In the genomic region with DNA sequence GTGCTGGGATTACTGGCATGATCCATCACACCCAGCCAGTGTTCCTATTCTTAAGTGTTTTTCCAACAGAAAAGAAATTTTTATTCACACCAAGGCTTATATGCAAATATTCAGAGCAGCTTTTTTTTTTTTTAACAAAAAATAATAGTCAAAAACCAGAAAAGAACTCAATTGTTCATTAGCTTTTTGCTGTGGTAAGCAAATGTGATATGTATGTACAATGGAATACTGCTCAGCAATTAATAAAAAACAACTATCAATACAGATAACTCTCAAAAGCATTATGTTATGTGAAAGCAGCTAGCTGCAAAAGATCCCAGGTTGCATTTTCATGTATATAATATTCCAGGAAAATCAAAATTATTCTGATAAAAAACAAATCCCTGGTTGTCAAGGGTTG, we compare ENCODE assay signal across 26 cellular contexts.
"Had no signal": no experiment of that assay in that cellular context is flagged by ENCODE, and none has a peak within 500 bp of the region (broad histone marks: within the 10 kb centered on the region; RNA-seq: fewer than 3 reads in every experiment).

No MANE protein-coding gene starts in this region.

- DNase-seq: stimulated activated CD4-positive, alpha-beta T cell treated with anti-CD3 and anti-CD28 coated beads, Interleukin-2, amount 100 ng/mL, for 48 hours; stimulated activated CD4-positive, alpha-beta T cell treated with anti-CD3 and anti-CD28 coated beads, Interleukin-4, amount 100 ng/mL, for 1 hour; stimulated activated CD4-positive, alpha-beta T cell treated with anti-CD3 and anti-CD28 coated beads, Interleukin-4, amount 100 ng/mL, for 24 hours; stimulated activated CD4-positive, alpha-beta T cell treated with anti-CD3 and anti-CD28 coated beads, Interleukin-4, amount 100 ng/mL, for 4 hours; stimulated activated CD8-positive, alpha-beta memory T cell treated with anti-CD3 and anti-CD28 coated beads, Interleukin-4, amount 100 ng/mL, for 48 hours; stimulated activated naive B cell treated with anti-CD40 and anti-IgM and Interleukin-4, amounts not matched to agents 10 μg/mL and 1 μg/mL and 100 μg/mL, for 72 hours; stimulated activated naive CD4-positive, alpha-beta T cell; stimulated activated naive CD4-positive, alpha-beta T cell treated with Interleukin-2 at 50 U/mL for 16 hours; stimulated activated naive CD8-positive, alpha-beta T cell treated with anti-CD3 and anti-CD28 coated beads, Interleukin-15, amount 100 ng/mL, for 72 hours; stimulated activated naive CD8-positive, alpha-beta T cell treated with anti-CD3 and anti-CD28 coated beads, Interleukin-15, Interleukin-2, amounts not matched to agents 100 U/mL and 50 U/mL, for 24 hours; stomach; substantia nigra; testis; thyroid gland; tibial artery; transverse colon; upper lobe of left lung; upper lobe of right lung; uterus had no signal

- H3K9me3 ChIP-seq: stomach, suprapubic skin, testis, thoracic aorta, thyroid gland, tibial artery, tibial nerve, transverse colon, upper lobe of left lung, upper lobe of right lung, uterus, vagina had no signal

- H3K27ac ChIP-seq: stomach, suprapubic skin, testis, thoracic aorta, thyroid gland, tibial artery, transverse colon, upper lobe of left lung, upper lobe of right lung, uterus, vagina had no signal

- H3K4me3 ChIP-seq: stomach, suprapubic skin, testis, thoracic aorta, thyroid gland, tibial artery, tibial nerve, transverse colon, upper lobe of left lung, upper lobe of right lung, uterus, vagina had no signal

- FAIRE-seq: urothelium cell line had no signal

- H3K36me3 ChIP-seq: stomach, suprapubic skin, thoracic aorta, thyroid gland, tibial artery, tibial nerve, transverse colon, upper lobe of left lung, upper lobe of right lung, uterus, vagina had no signal

- H3K4me1 ChIP-seq: stomach, suprapubic skin, testis, thyroid gland, tibial artery, transverse colon, upper lobe of left lung, upper lobe of right lung, uterus, vagina had no signal

- H3K27me3 ChIP-seq: stomach, suprapubic skin, testis, thyroid gland, tibial artery, tibial nerve, transverse colon, upper lobe of left lung, upper lobe of right lung, uterus, vagina had no signal

- ATAC-seq: stimulated activated effector memory CD8-positive, alpha-beta T cell treated with anti-CD3 and anti-CD28 coated beads, Interleukin-12 subunit alpha, Interleukin-12 subunit beta, amount 100 ng/mL, for 72 hours; stimulated activated memory B cell treated with anti-CD40 and anti-IgM and Interleukin-4, amounts not matched to agents 10 μg/mL and 1 μg/mL and 100 μg/mL, for 72 hours; stimulated activated naive B cell treated with anti-CD40 and anti-IgM and Interleukin-4, amounts not matched to agents 10 μg/mL and 1 μg/mL and 100 μg/mL, for 72 hours; stimulated activated naive CD8-positive, alpha-beta T cell treated with anti-CD3 and anti-CD28 coated beads, Interleukin-15, amount 100 ng/mL, for 72 hours; stimulated activated naive CD8-positive, alpha-beta T cell treated with anti-CD3 and anti-CD28 coated beads, Interleukin-15, Interleukin-2, amounts not matched to agents 100 U/mL and 50 U/mL, for 24 hours; upper lobe of right lung had no signal
